In genomic region chr1:46394108-46394871, GRCh38 we compare ENCODE assay signal across 8 cellular contexts.
A peak's percentile ranks its signal among the peaks of the same experiment; 100 is the strongest.
DNase-seq lines count a peak whose midpoint lies in the region; ATAC-seq and TF ChIP-seq lines count a peak whose summit lies in the region.

FAAH (plus strand) TSS chr1:46394317; CDS start chr1:46394349, 32 bp downstream.

- H3K36me3 ChIP-seq in WERI-Rb-1: no peaks in the 10 kb centered on the region

- H3K27me3 ChIP-seq in WERI-Rb-1 (ENCODE audit: insufficient read depth, low read depth, severe bottlenecking) (no peaks in the 10 kb centered on the region), layer of hippocampus (ENCODE audit: control insufficient read depth, insufficient read depth, low read length) (no peaks in the 10 kb centered on the region)

- H3K9me3 ChIP-seq in WERI-Rb-1 (ENCODE audit: severe bottlenecking): peaks cover 18% of the 10 kb centered on the region

- H3K27ac ChIP-seq in WERI-Rb-1 (no peak within 1 kb of the TSS), cingulate gyrus (ENCODE audit: low read depth, low read length) (peak within 1 kb of the TSS; percentile 65), layer of hippocampus (ENCODE audit: low read depth, low read length) (peak within 1 kb of the TSS; percentile 52)

- H3K4me3 ChIP-seq in WERI-Rb-1 (ENCODE audit: low read depth, low read length): peak within 1 kb of the TSS; percentile 56

- no peak for ATAC-seq in GM18870 (IDR thresholded peaks at IDR 0.05; ENCODE audit: unreplicated experiment)

- no peak for TF ChIP-seq CTCF in WERI-Rb-1 (IDR thresholded peaks at IDR 0.05; ENCODE audit: low read depth, low read length)

- DNase-seq in activated CD4-positive, alpha-beta T cell treated with anti-CD3 and anti-CD28 coated beads for 24 hours (ENCODE audit: low read depth in 2 of 2): peak; percentile 15 to 31
- DNase-seq in activated CD4-positive, alpha-beta T cell treated with anti-CD3 and anti-CD28 coated beads for 1 hour: no peak
- peak; percentile 63 for DNase-seq in WERI-Rb-1
- DNase-seq in stimulated activated CD4-positive, alpha-beta T cell treated with anti-CD3 and anti-CD28 coated beads, Interleukin-12 subunit alpha, Interleukin-12 subunit beta, amount 100 ng/mL, for 4 hours: peak; percentile 36
- DNase-seq in NCI-H345 treated with DMSO at 0.1 percent for 48 hours (lab: John Stamatoyannopoulos, UW; ENCODE audit: unreplicated experiment): no peak

Comparison
In these comparisons a context has a peak if more than half of its experiments do, and no peak if none do; other contexts are left out.
1. DNase-seq: peak in activated CD4-positive, alpha-beta T cell treated with anti-CD3 and anti-CD28 coated beads for 24 hours (2 of 2), WERI-Rb-1 (single experiment) and stimulated activated CD4-positive, alpha-beta T cell treated with anti-CD3 and anti-CD28 coated beads, Interleukin-12 subunit alpha, Interleukin-12 subunit beta, amount 100 ng/mL, for 4 hours (single experiment); none in activated CD4-positive, alpha-beta T cell treated with anti-CD3 and anti-CD28 coated beads for 1 hour (single experiment) and NCI-H345 treated with DMSO at 0.1 percent for 48 hours (single experiment).